Comparison of ENCODE assay signal across 8 cellular contexts in the genomic region with DNA sequence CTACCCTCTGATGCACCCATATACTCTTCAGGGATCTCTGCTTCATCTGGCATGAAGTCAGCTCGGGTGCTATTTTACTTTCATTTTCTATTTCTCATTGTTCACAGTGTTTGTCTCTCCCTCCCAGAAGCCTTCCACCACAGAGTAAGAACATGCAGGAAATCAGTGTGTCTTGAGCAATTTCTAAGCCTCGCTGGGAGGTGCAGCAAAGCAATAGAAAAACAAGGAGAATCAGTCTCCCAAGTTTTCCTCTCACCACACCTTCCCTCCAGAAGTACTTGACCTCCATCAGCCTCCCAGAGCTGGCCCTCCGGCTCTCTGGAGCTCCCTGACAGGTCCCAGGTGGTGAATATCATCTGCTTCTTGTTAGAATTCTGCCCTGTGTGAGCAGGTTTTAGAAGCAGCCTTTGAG.
DNase-seq lines count a peak whose midpoint lies in the region; ATAC-seq and TF ChIP-seq lines count a peak whose summit lies in the region.

No MANE protein-coding gene starts in this region.

- H2AFZ ChIP-seq in PC-3 (ENCODE audit: low read length), result peak overlapping the region; percentile 80

- TF ChIP-seq CTCF in PC-3 (conservative IDR thresholded peaks at IDR 0.05; ENCODE audit: low read depth, low read length), result no peak
- TF ChIP-seq CTCF in cardiac fibroblast (IDR thresholded peaks at IDR 0.05; ENCODE audit: low read depth, low read length), result no peak
- no peak for TF ChIP-seq CTCF in mucosa of descending colon (IDR thresholded peaks at IDR 0.05)
- no peak for TF ChIP-seq CTCF in WTC11 (IDR thresholded peaks at IDR 0.05)

- peak overlapping the region; percentile 8; the same call in 1 of the 2 replicates for H3K27ac ChIP-seq in PC-3 (ENCODE audit: low read length)

- DNase-seq in Daoy (ENCODE audit: low read depth) (peak; percentile 51), PC-3 (peak; percentile 62), cardiac fibroblast (ENCODE audit: low read depth in 2 of 2) (peak; percentile 39 to 77), mucosa of descending colon (peak in 2 of 3 donors; percentile 33 to 67), WTC11 (ENCODE audit: low spot score) (no peak), cortex of kidney (lab: John Stamatoyannopoulos, UW) (no peak)

- H3K36me3 ChIP-seq in PC-3 (ENCODE audit: low read depth, low read length) (no peaks in the 10 kb centered on the region), mucosa of descending colon (ENCODE audit: low read depth) (no peaks in the 10 kb centered on the region)

- H3K27ac Mint-ChIP-seq in WTC11, result no peak overlapping the region

- H3K4me3 ChIP-seq in PC-3 (ENCODE audit: low read length) (peak overlapping the region; percentile 61), cardiac fibroblast (replicated peaks in 1 of 2; ENCODE audit: low read depth in 2 of 2, low read length in 2 of 2) (peak overlapping the region in 1 of 2 donors; percentile 11), mucosa of descending colon (no peak overlapping the region)

- peak overlapping the region; percentile 14 for H3K9ac ChIP-seq in PC-3 (ENCODE audit: low read length)

- intact Hi-C loops in PC-3 (cut with micrococcal nuclease) (loop anchor here (2.0 to 10.0 kb wide), 3 partner anchors 52 to 204 kb away; no protein-coding TSS in a partner anchor), mucosa of descending colon (cut with DNase I, micrococcal nuclease) (no loop called here)

- peak overlapping the region; percentile 88 for H3K4me2 ChIP-seq in PC-3 (ENCODE audit: low read length)

- H4K20me1 ChIP-seq in PC-3 (ENCODE audit: low read length), result no peaks in the 10 kb centered on the region

- H3K9me3 ChIP-seq in PC-3 (ENCODE audit: low read length) (no peaks in the 10 kb centered on the region), mucosa of descending colon (no peaks in the 10 kb centered on the region)

- peaks cover 47% of the 10 kb centered on the region for H3K9me3 Mint-ChIP-seq in WTC11

- CTCF ChIA-PET in PC-3 (lab: Charles Lee) (no interaction called here), WTC11 (lab: Charles Lee) (no interaction called here)

- no peaks in the 10 kb centered on the region for H3K4me1 Mint-ChIP-seq in WTC11

- POLR2A ChIA-PET in PC-3 (lab: Charles Lee; ENCODE audit: unreplicated experiment) (no interaction called here), WTC11 (lab: Charles Lee) (no interaction called here)

- H3K36me3 Mint-ChIP-seq in WTC11, result peaks cover 30% of the 10 kb centered on the region

- ATAC-seq in GM19463 (IDR thresholded peaks at IDR 0.05; ENCODE audit: unreplicated experiment) (peak; percentile 99), HG03460 (IDR thresholded peaks at IDR 0.05; ENCODE audit: unreplicated experiment) (peak; percentile 99), PC-3 (peak; percentile 73), mucosa of descending colon (peak; percentile 94), WTC11 (no peak)

- H3F3A ChIP-seq in PC-3 (ENCODE audit: low read length, unreplicated experiment), result no peaks in the 10 kb centered on the region

- BruUV-seq in PC-3 (replicated peaks; lab: Mats Ljungman, UMichigan), result no TSS peak

- peaks cover 3% of the 10 kb centered on the region; the same call in 1 of the 2 replicates for H3K27me3 Mint-ChIP-seq in WTC11 (ENCODE audit: low read depth)

- H3K4me3 Mint-ChIP-seq in WTC11, result no peak overlapping the region

- H3K4me1 ChIP-seq in PC-3 (ENCODE audit: insufficient read depth, low read length), result peaks cover 33% of the 10 kb centered on the region
- peaks cover 4% of the 10 kb centered on the region for H3K4me1 ChIP-seq in mucosa of descending colon (ENCODE audit: low read depth)

- no peaks in the 10 kb centered on the region for H3K9me2 ChIP-seq in PC-3 (replicated peaks; ENCODE audit: low read length)

- no peaks in the 10 kb centered on the region for H3K79me2 ChIP-seq in PC-3 (ENCODE audit: low read length)

- H3K27me3 ChIP-seq in PC-3 (ENCODE audit: low read length), result no peaks in the 10 kb centered on the region

TF ChIP-seq in WTC11, 78 proteins besides CTCF, POLR2A, EP300 and RAD21 (continues in another document):
- TF ChIP-seq KAT7 (CRISPR knock-in tag; IDR thresholded peaks at IDR 0.05; ENCODE audit: borderline replicate concordance) (no peak), ZNF416 (CRISPR knock-in tag; IDR thresholded peaks at IDR 0.05) (no peak), TEAD1 (CRISPR knock-in tag; IDR thresholded peaks at IDR 0.05) (no peak), FOXJ3 (CRISPR knock-in tag; IDR thresholded peaks at IDR 0.05; ENCODE audit: borderline replicate concordance) (no peak)
- TF ChIP-seq, protein P1, sequence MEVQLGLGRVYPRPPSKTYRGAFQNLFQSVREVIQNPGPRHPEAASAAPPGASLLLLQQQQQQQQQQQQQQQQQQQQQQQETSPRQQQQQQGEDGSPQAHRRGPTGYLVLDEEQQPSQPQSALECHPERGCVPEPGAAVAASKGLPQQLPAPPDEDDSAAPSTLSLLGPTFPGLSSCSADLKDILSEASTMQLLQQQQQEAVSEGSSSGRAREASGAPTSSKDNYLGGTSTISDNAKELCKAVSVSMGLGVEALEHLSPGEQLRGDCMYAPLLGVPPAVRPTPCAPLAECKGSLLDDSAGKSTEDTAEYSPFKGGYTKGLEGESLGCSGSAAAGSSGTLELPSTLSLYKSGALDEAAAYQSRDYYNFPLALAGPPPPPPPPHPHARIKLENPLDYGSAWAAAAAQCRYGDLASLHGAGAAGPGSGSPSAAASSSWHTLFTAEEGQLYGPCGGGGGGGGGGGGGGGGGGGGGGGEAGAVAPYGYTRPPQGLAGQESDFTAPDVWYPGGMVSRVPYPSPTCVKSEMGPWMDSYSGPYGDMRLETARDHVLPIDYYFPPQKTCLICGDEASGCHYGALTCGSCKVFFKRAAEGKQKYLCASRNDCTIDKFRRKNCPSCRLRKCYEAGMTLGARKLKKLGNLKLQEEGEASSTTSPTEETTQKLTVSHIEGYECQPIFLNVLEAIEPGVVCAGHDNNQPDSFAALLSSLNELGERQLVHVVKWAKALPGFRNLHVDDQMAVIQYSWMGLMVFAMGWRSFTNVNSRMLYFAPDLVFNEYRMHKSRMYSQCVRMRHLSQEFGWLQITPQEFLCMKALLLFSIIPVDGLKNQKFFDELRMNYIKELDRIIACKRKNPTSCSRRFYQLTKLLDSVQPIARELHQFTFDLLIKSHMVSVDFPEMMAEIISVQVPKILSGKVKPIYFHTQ (CRISPR knock-in tag; IDR thresholded peaks at IDR 0.05), result no peak
- TF ChIP-seq, protein P2, sequence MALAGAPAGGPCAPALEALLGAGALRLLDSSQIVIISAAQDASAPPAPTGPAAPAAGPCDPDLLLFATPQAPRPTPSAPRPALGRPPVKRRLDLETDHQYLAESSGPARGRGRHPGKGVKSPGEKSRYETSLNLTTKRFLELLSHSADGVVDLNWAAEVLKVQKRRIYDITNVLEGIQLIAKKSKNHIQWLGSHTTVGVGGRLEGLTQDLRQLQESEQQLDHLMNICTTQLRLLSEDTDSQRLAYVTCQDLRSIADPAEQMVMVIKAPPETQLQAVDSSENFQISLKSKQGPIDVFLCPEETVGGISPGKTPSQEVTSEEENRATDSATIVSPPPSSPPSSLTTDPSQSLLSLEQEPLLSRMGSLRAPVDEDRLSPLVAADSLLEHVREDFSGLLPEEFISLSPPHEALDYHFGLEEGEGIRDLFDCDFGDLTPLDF (CRISPR knock-in tag; IDR thresholded peaks at IDR 0.05), result no peak
- TF ChIP-seq, protein P3, sequence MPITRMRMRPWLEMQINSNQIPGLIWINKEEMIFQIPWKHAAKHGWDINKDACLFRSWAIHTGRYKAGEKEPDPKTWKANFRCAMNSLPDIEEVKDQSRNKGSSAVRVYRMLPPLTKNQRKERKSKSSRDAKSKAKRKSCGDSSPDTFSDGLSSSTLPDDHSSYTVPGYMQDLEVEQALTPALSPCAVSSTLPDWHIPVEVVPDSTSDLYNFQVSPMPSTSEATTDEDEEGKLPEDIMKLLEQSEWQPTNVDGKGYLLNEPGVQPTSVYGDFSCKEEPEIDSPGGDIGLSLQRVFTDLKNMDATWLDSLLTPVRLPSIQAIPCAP (CRISPR knock-in tag; IDR thresholded peaks at IDR 0.05), result no peak
- TF ChIP-seq, protein P4, sequence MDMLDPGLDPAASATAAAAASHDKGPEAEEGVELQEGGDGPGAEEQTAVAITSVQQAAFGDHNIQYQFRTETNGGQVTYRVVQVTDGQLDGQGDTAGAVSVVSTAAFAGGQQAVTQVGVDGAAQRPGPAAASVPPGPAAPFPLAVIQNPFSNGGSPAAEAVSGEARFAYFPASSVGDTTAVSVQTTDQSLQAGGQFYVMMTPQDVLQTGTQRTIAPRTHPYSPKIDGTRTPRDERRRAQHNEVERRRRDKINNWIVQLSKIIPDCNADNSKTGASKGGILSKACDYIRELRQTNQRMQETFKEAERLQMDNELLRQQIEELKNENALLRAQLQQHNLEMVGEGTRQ (CRISPR knock-in tag; IDR thresholded peaks at IDR 0.05), result no peak
- TF ChIP-seq, protein P5, sequence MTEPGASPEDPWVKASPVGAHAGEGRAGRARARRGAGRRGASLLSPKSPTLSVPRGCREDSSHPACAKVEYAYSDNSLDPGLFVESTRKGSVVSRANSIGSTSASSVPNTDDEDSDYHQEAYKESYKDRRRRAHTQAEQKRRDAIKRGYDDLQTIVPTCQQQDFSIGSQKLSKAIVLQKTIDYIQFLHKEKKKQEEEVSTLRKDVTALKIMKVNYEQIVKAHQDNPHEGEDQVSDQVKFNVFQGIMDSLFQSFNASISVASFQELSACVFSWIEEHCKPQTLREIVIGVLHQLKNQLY (CRISPR knock-in tag; IDR thresholded peaks at IDR 0.05), result no peak
- TF ChIP-seq, protein P6, sequence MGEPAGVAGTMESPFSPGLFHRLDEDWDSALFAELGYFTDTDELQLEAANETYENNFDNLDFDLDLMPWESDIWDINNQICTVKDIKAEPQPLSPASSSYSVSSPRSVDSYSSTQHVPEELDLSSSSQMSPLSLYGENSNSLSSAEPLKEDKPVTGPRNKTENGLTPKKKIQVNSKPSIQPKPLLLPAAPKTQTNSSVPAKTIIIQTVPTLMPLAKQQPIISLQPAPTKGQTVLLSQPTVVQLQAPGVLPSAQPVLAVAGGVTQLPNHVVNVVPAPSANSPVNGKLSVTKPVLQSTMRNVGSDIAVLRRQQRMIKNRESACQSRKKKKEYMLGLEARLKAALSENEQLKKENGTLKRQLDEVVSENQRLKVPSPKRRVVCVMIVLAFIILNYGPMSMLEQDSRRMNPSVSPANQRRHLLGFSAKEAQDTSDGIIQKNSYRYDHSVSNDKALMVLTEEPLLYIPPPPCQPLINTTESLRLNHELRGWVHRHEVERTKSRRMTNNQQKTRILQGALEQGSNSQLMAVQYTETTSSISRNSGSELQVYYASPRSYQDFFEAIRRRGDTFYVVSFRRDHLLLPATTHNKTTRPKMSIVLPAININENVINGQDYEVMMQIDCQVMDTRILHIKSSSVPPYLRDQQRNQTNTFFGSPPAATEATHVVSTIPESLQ (CRISPR knock-in tag; IDR thresholded peaks at IDR 0.05), result no peak

Comparison
In these comparisons a context has a peak if more than half of its experiments do, and no peak if none do; other contexts are left out.
1. DNase-seq: peak in Daoy (single experiment), PC-3 (single experiment), cardiac fibroblast (2 of 2) and mucosa of descending colon (2 of 3); none in WTC11 (single experiment) and cortex of kidney (single experiment).